8 cellular contexts compared by ENCODE assay signal in the genomic region with DNA sequence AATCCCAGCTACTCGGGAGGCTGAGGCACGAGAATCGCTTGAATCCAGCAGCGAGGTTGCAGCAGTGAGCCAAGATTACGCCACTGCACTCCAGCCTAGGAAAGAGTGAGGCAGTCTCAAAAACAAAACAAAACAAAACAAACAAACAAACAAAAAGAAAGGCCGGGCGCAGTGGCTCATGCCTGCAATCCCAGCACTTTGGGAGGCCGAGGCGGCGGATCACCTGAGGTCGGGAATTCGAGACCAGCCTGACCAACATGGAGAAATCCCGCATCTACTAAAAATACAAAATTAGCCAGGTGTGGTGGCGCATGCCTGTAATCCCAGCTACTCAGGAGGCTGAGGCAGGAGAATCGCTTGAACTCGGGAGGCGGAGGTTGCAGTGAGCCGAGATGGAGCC. TPM values are rescaled to one million over a fixed set of nuclear protein-coding genes. Genes with fewer than 3 reads are reported as not detected.
DNase-seq lines count a peak whose midpoint lies in the region; ATAC-seq and TF ChIP-seq lines count a peak whose summit lies in the region.
"Not testable (repeated sequence)": the region's sequence is repeated elsewhere in the genome, so short reads cannot be mapped to it uniquely, and the experiment has no call there.

No MANE protein-coding gene starts in this region.

- not testable (repeated sequence) for TF ChIP-seq CTCF in CD8-positive, alpha-beta T cell (IDR thresholded peaks at IDR 0.05); RWPE1 (conservative IDR thresholded peaks at IDR 0.05; ENCODE audit: low read depth); progenitor cell of endocrine pancreas (IDR thresholded peaks at IDR 0.05; ENCODE audit: unreplicated experiment)

- not testable (repeated sequence) for H3K9ac ChIP-seq in subcutaneous abdominal adipose tissue (ENCODE audit: low read length in 5 of 5)

- peak overlapping the region; percentile 94 for H3K4me3 Mint-ChIP-seq in CD8-positive, alpha-beta T cell
- H3K4me3 Mint-ChIP-seq in activated CD4-positive, alpha-beta memory T cell treated with anti-CD3 and anti-CD28 coated beads, Interleukin-2, amount 10 ng/mL, durations not matched to agents 7 days and 5 days = peak overlapping the region; percentile 96
- peak overlapping the region; percentile 95 for H3K4me3 Mint-ChIP-seq in activated naive CD4-positive, alpha-beta T cell treated with anti-CD3 and anti-CD28 coated beads, Interleukin-2, amount 10 ng/mL, durations not matched to agents 7 days and 5 days
- H3K4me3 Mint-ChIP-seq in dendritic cell treated with granulocyte-macrophage colony-stimulating factor and Interleukin-4, amounts not matched to agents 40 ng/mL and 50 ng/mL, for 4 days = peak overlapping the region; percentile 31
- H3K4me3 Mint-ChIP-seq in memory B cell = peak overlapping the region; percentile 34
- H3K4me3 Mint-ChIP-seq in progenitor cell of endocrine pancreas (ENCODE audit: low read depth) = not testable (repeated sequence)

- not testable (repeated sequence) for H3K9me3 ChIP-seq in CD8-positive, alpha-beta T cell (ENCODE audit: low read length); subcutaneous abdominal adipose tissue (ENCODE audit: control insufficient read depth in 5 of 5, low read length in 5 of 5)

- H3K27me3 Mint-ChIP-seq in CD8-positive, alpha-beta T cell (ENCODE audit: low read depth); activated CD4-positive, alpha-beta memory T cell treated with anti-CD3 and anti-CD28 coated beads, Interleukin-2, amount 10 ng/mL, durations not matched to agents 7 days and 5 days; activated naive CD4-positive, alpha-beta T cell treated with anti-CD3 and anti-CD28 coated beads, Interleukin-2, amount 10 ng/mL, durations not matched to agents 7 days and 5 days; dendritic cell treated with granulocyte-macrophage colony-stimulating factor and Interleukin-4, amounts not matched to agents 40 ng/mL and 50 ng/mL, for 4 days; memory B cell; progenitor cell of endocrine pancreas: not testable (repeated sequence)

- POLR2A ChIA-PET in CD8-positive, alpha-beta T cell (lab: Charles Lee) = interaction anchor here (0.7 to 17.9 kb wide), 2 partner anchors 27 to 87 kb away, joined by 3 to 685 read pairs; a partner anchor contains a TSS
- POLR2A ChIA-PET in RWPE1 (lab: Yijun Ruan, JAX; ENCODE audit: low non-redundant PET) = not testable (repeated sequence)
- POLR2A ChIA-PET in activated CD4-positive, alpha-beta memory T cell treated with anti-CD3 and anti-CD28 coated beads, Interleukin-2, amount 10 ng/mL, durations not matched to agents 7 days and 5 days (lab: Charles Lee) = interaction anchor here (0.8 to 27.5 kb wide), 3 partner anchors 14 to 444 kb away, joined by 3 to 1001 read pairs (median 135); a partner anchor contains a TSS

- CTCF ChIA-PET in CD8-positive, alpha-beta T cell (lab: Charles Lee) = interaction anchor here (3.8 to 25.1 kb wide), 2 partner anchors 11 to 32 kb away, joined by 17 to 622 read pairs; a partner anchor contains a TSS
- CTCF ChIA-PET in RWPE1 (lab: Yijun Ruan, JAX) = not testable (repeated sequence)
- CTCF ChIA-PET in activated CD4-positive, alpha-beta memory T cell treated with anti-CD3 and anti-CD28 coated beads, Interleukin-2, amount 10 ng/mL, durations not matched to agents 7 days and 5 days (lab: Charles Lee) = interaction anchor here (4.3 to 4.8 kb wide), 2 partner anchors 21 to 22 kb away, joined by 36 to 53 read pairs; no protein-coding TSS in a partner anchor
- CTCF ChIA-PET in activated naive CD4-positive, alpha-beta T cell treated with anti-CD3 and anti-CD28 coated beads, Interleukin-2, amount 10 ng/mL, durations not matched to agents 7 days and 5 days (lab: Charles Lee) = interaction anchor here (0.9 kb wide), 1 partner anchor 63 kb away, joined by 3 read pairs; no protein-coding TSS in a partner anchor

- H3K27ac ChIP-seq in CD8-positive, alpha-beta T cell (ENCODE audit: low read depth, low read length) = peak overlapping the region; percentile 6
- H3K27ac ChIP-seq in RWPE1 (peak overlapping the region; percentile 16), subcutaneous abdominal adipose tissue (ENCODE audit: low read depth, low read length) (peak overlapping the region; percentile 9)

- peaks cover 74% of the 10 kb centered on the region for H3K4me1 Mint-ChIP-seq in CD8-positive, alpha-beta T cell (ENCODE audit: low read depth)
- peaks cover 63% of the 10 kb centered on the region for H3K4me1 Mint-ChIP-seq in activated CD4-positive, alpha-beta memory T cell treated with anti-CD3 and anti-CD28 coated beads, Interleukin-2, amount 10 ng/mL, durations not matched to agents 7 days and 5 days
- peaks cover 59% of the 10 kb centered on the region for H3K4me1 Mint-ChIP-seq in activated naive CD4-positive, alpha-beta T cell treated with anti-CD3 and anti-CD28 coated beads, Interleukin-2, amount 10 ng/mL, durations not matched to agents 7 days and 5 days
- peaks cover 90% of the 10 kb centered on the region for H3K4me1 Mint-ChIP-seq in dendritic cell treated with granulocyte-macrophage colony-stimulating factor and Interleukin-4, amounts not matched to agents 40 ng/mL and 50 ng/mL, for 4 days (ENCODE audit: low read depth)
- H3K4me1 Mint-ChIP-seq in memory B cell (peaks cover 46% of the 10 kb centered on the region), progenitor cell of endocrine pancreas (ENCODE audit: low read depth) (peaks cover 38% of the 10 kb centered on the region)

- not testable (repeated sequence) for H3K36me3 ChIP-seq in CD8-positive, alpha-beta T cell (ENCODE audit: insufficient read depth, low read length)
- peaks cover 2 to 12% (median 5%) of the 10 kb centered on the region in 5 donors for H3K36me3 ChIP-seq in subcutaneous abdominal adipose tissue (ENCODE audit: control insufficient read depth in 5 of 5, insufficient read depth in 5 of 5, low read length in 5 of 5)

- peaks cover 68% of the 10 kb centered on the region for H3K36me3 Mint-ChIP-seq in CD8-positive, alpha-beta T cell
- H3K36me3 Mint-ChIP-seq in activated CD4-positive, alpha-beta memory T cell treated with anti-CD3 and anti-CD28 coated beads, Interleukin-2, amount 10 ng/mL, durations not matched to agents 7 days and 5 days (ENCODE audit: low read depth) = peaks cover 87% of the 10 kb centered on the region
- H3K36me3 Mint-ChIP-seq in activated naive CD4-positive, alpha-beta T cell treated with anti-CD3 and anti-CD28 coated beads, Interleukin-2, amount 10 ng/mL, durations not matched to agents 7 days and 5 days = peaks cover 69% of the 10 kb centered on the region
- peaks cover 74% of the 10 kb centered on the region for H3K36me3 Mint-ChIP-seq in dendritic cell treated with granulocyte-macrophage colony-stimulating factor and Interleukin-4, amounts not matched to agents 40 ng/mL and 50 ng/mL, for 4 days (ENCODE audit: low read depth)
- H3K36me3 Mint-ChIP-seq in memory B cell = peaks cover 14% of the 10 kb centered on the region
- H3K36me3 Mint-ChIP-seq in progenitor cell of endocrine pancreas (ENCODE audit: insufficient read depth) = peaks cover 19% of the 10 kb centered on the region

- not testable (repeated sequence) for ATAC-seq in CD8-positive, alpha-beta T cell; memory B cell (ENCODE audit: low read depth)

- intact Hi-C loops in CD8-positive, alpha-beta T cell (cut with DNase I, micrococcal nuclease) = loop anchor here in 1 of 2 experiments (5.0 to 10.0 kb wide), 2 partner anchors 60 to 217 kb away; a partner anchor contains a TSS
- intact Hi-C loops in dendritic cell treated with granulocyte-macrophage colony-stimulating factor and Interleukin-4, amounts not matched to agents 40 ng/mL and 50 ng/mL, for 4 days (cut with micrococcal nuclease) = loop anchor here (5.0 kb wide), 1 partner anchor 37 kb away; a partner anchor contains a TSS

- H3K4me3 ChIP-seq in CD8-positive, alpha-beta T cell (ENCODE audit: low read depth, low read length) = peak overlapping the region; percentile 33
- H3K4me3 ChIP-seq in subcutaneous abdominal adipose tissue (ENCODE audit: low read depth in 1 of 5, low read length in 5 of 5) = not testable (repeated sequence)

- not testable (repeated sequence) for DNase-seq in CD8-positive, alpha-beta T cell; RWPE1 (ENCODE audit: low spot score); activated CD4-positive, alpha-beta memory T cell treated with anti-CD3 and anti-CD28 coated beads, Interleukin-2, amount 10 ng/mL, durations not matched to agents 7 days and 5 days; activated naive CD4-positive, alpha-beta T cell treated with anti-CD3 and anti-CD28 coated beads, Interleukin-2, amount 10 ng/mL, durations not matched to agents 7 days and 5 days; memory B cell (ENCODE audit: low spot score in 2 of 2); progenitor cell of endocrine pancreas (ENCODE audit: low spot score, unreplicated experiment)

- H3K27ac Mint-ChIP-seq in CD8-positive, alpha-beta T cell = peak overlapping the region; percentile 99
- peak overlapping the region; percentile 98 for H3K27ac Mint-ChIP-seq in activated CD4-positive, alpha-beta memory T cell treated with anti-CD3 and anti-CD28 coated beads, Interleukin-2, amount 10 ng/mL, durations not matched to agents 7 days and 5 days
- peak overlapping the region; percentile 98 for H3K27ac Mint-ChIP-seq in activated naive CD4-positive, alpha-beta T cell treated with anti-CD3 and anti-CD28 coated beads, Interleukin-2, amount 10 ng/mL, durations not matched to agents 7 days and 5 days
- H3K27ac Mint-ChIP-seq in dendritic cell treated with granulocyte-macrophage colony-stimulating factor and Interleukin-4, amounts not matched to agents 40 ng/mL and 50 ng/mL, for 4 days = peak overlapping the region; percentile 69
- H3K27ac Mint-ChIP-seq in memory B cell = not testable (repeated sequence)
- H3K27ac Mint-ChIP-seq in progenitor cell of endocrine pancreas = peak overlapping the region; percentile 73

- not testable (repeated sequence) for H3K27me3 ChIP-seq in CD8-positive, alpha-beta T cell (ENCODE audit: insufficient read depth, low read length); subcutaneous abdominal adipose tissue (ENCODE audit: control insufficient read depth in 5 of 5, insufficient read depth in 4 of 5, low read length in 5 of 5)

- not testable (repeated sequence) for H3K9me3 Mint-ChIP-seq in CD8-positive, alpha-beta T cell; activated CD4-positive, alpha-beta memory T cell treated with anti-CD3 and anti-CD28 coated beads, Interleukin-2, amount 10 ng/mL, durations not matched to agents 7 days and 5 days; activated naive CD4-positive, alpha-beta T cell treated with anti-CD3 and anti-CD28 coated beads, Interleukin-2, amount 10 ng/mL, durations not matched to agents 7 days and 5 days; dendritic cell treated with granulocyte-macrophage colony-stimulating factor and Interleukin-4, amounts not matched to agents 40 ng/mL and 50 ng/mL, for 4 days; memory B cell; progenitor cell of endocrine pancreas (ENCODE audit: low read depth)

- peaks cover 44% of the 10 kb centered on the region for H3K4me1 ChIP-seq in CD8-positive, alpha-beta T cell (ENCODE audit: insufficient read depth, low read length)
- peaks cover 10 to 83% (median 80%) of the 10 kb centered on the region in 5 donors for H3K4me1 ChIP-seq in subcutaneous abdominal adipose tissue (ENCODE audit: control insufficient read depth in 5 of 5, insufficient read depth in 5 of 5, low read length in 5 of 5)

RNA-seq across cellular contexts. Expression of a gene that starts 3.7 kb away (rescaled TPM):
- total RNA-seq in CD8-positive, alpha-beta T cell = 100 to 1,000 TPM; 115 to 117 TPM
- total RNA-seq in activated CD4-positive, alpha-beta memory T cell treated with anti-CD3 and anti-CD28 coated beads, Interleukin-2, amount 10 ng/mL, durations not matched to agents 7 days and 5 days = 100 to 1,000 TPM; 131 TPM
- 89.3 and 93.1 TPM in 2 replicates for total RNA-seq in progenitor cell of endocrine pancreas

RNA-seq across cellular contexts. Expression of a gene that starts 12.8 kb away (rescaled TPM):
- total RNA-seq in CD8-positive, alpha-beta T cell = 10 to 100 TPM; 27.1 to 28.1 TPM
- 10 to 100 TPM; 33.2 to 35.3 TPM for total RNA-seq in activated CD4-positive, alpha-beta memory T cell treated with anti-CD3 and anti-CD28 coated beads, Interleukin-2, amount 10 ng/mL, durations not matched to agents 7 days and 5 days
- 52.5 and 53.6 TPM in 2 replicates for total RNA-seq in progenitor cell of endocrine pancreas

RNA-seq across cellular contexts. Expression of a gene that starts 29.2 kb away (rescaled TPM):
- total RNA-seq in CD8-positive, alpha-beta T cell = 10 to 100 TPM; 43.9 to 46.9 TPM
- total RNA-seq in activated CD4-positive, alpha-beta memory T cell treated with anti-CD3 and anti-CD28 coated beads, Interleukin-2, amount 10 ng/mL, durations not matched to agents 7 days and 5 days = 100 to 1,000 TPM; 123 to 124 TPM
- total RNA-seq in progenitor cell of endocrine pancreas = 6.1 and 6.7 TPM in 2 replicates

RNA-seq across cellular contexts. Expression of a gene that starts 35.8 kb away (rescaled TPM):
- total RNA-seq in CD8-positive, alpha-beta T cell = 10 to 100 TPM; 31.1 to 31.2 TPM
- 100 to 1,000 TPM; 118 to 119 TPM for total RNA-seq in activated CD4-positive, alpha-beta memory T cell treated with anti-CD3 and anti-CD28 coated beads, Interleukin-2, amount 10 ng/mL, durations not matched to agents 7 days and 5 days
- total RNA-seq in progenitor cell of endocrine pancreas = 27.6 and 31.5 TPM in 2 replicates

RNA-seq across cellular contexts. Expression of a gene that starts 41.3 kb away (rescaled TPM):
- 10 to 100 TPM; 42.2 to 45.5 TPM for total RNA-seq in CD8-positive, alpha-beta T cell
- total RNA-seq in activated CD4-positive, alpha-beta memory T cell treated with anti-CD3 and anti-CD28 coated beads, Interleukin-2, amount 10 ng/mL, durations not matched to agents 7 days and 5 days = 10 to 100 TPM; 20.7 to 21.8 TPM
- total RNA-seq in progenitor cell of endocrine pancreas = 11.6 and 14.0 TPM in 2 replicates
